Comparison of ENCODE assay signal across 22 cellular contexts in genomic region chr2:179571721-179572120, GRCh38.
"Had no signal": no experiment of that assay in that cellular context is flagged by ENCODE, and none has a peak within 500 bp of the region (broad histone marks: within the 10 kb centered on the region; RNA-seq: fewer than 3 reads in every experiment).

No MANE protein-coding gene starts in this region.

- H3K27me3 Mint-ChIP-seq: activated CD4-positive, alpha-beta T cell treated with anti-CD3 and anti-CD28 coated beads, Interleukin-2, amount 10 ng/mL, durations not matched to agents 7 days and 5 days; T-helper 17 cell had no signal

- H3K9me3 Mint-ChIP-seq: activated CD4-positive, alpha-beta T cell treated with anti-CD3 and anti-CD28 coated beads, Interleukin-2, amount 10 ng/mL, durations not matched to agents 7 days and 5 days; activated CD8-positive, alpha-beta T cell treated with anti-CD3 and anti-CD28 coated beads for 36 hours; activated naive CD4-positive, alpha-beta T cell treated with anti-CD3 and anti-CD28 coated beads, Interleukin-2, amount 50 U/mL, for 24 hours; activated T-helper 1 cell treated with anti-CD3 and anti-CD28 coated beads, Interleukin-12 subunit alpha, Interleukin-12 subunit beta, Interleukin-2, Interleukin-4 antibody, amounts not matched to agents 30 ng/mL and 10 ng/mL and 1 ng/mL, durations not matched to agents 14 hours and 24 hours and 36 hours had no signal

- H3K4me3 ChIP-seq: body of pancreas, heart right ventricle, spleen, tibial nerve had no signal

- H3K27me3 ChIP-seq: body of pancreas, heart right ventricle, spleen, tibial nerve had no signal

- H3K4me1 ChIP-seq: spleen had no signal

- FAIRE-seq: kidney, urothelium cell line had no signal

- H3K4me3 Mint-ChIP-seq: activated CD4-positive, alpha-beta T cell treated with anti-CD3 and anti-CD28 coated beads, Interleukin-2, amount 10 ng/mL, durations not matched to agents 7 days and 5 days; activated CD8-positive, alpha-beta T cell treated with anti-CD3 and anti-CD28 coated beads for 36 hours; activated naive CD4-positive, alpha-beta T cell treated with anti-CD3 and anti-CD28 coated beads, Interleukin-2, amount 50 U/mL, for 24 hours; activated T-helper 1 cell treated with anti-CD3 and anti-CD28 coated beads, Interleukin-12 subunit alpha, Interleukin-12 subunit beta, Interleukin-2, Interleukin-4 antibody, amounts not matched to agents 30 ng/mL and 10 ng/mL and 1 ng/mL, durations not matched to agents 14 hours and 24 hours and 36 hours; naive thymus-derived CD4-positive, alpha-beta T cell; neural crest cell; T-helper 17 cell had no signal

- H3K36me3 ChIP-seq: heart right ventricle, spleen, tibial nerve, WERI-Rb-1 had no signal

- H3K9me3 ChIP-seq: body of pancreas, heart right ventricle, spleen, tibial nerve had no signal

- H3K4me1 Mint-ChIP-seq: activated CD4-positive, alpha-beta T cell treated with anti-CD3 and anti-CD28 coated beads, Interleukin-2, amount 10 ng/mL, durations not matched to agents 7 days and 5 days; activated naive CD4-positive, alpha-beta T cell treated with anti-CD3 and anti-CD28 coated beads, Interleukin-2, amount 50 U/mL, for 24 hours; naive thymus-derived CD4-positive, alpha-beta T cell; neural crest cell; T-helper 17 cell had no signal

- DNase-seq: activated CD4-positive, alpha-beta T cell treated with anti-CD3 and anti-CD28 coated beads, Interleukin-2, amount 10 ng/mL, durations not matched to agents 7 days and 5 days; activated CD4-positive, CD25-positive, alpha-beta regulatory T cell treated with anti-CD3 and anti-CD28 coated beads, Interleukin-2, amount 50 U/mL, for 72 hours; activated CD8-positive, alpha-beta T cell treated with anti-CD3 and anti-CD28 coated beads for 36 hours; activated gamma-delta T cell; anterior cingulate cortex; body of pancreas; heart right ventricle; kidney; naive thymus-derived CD4-positive, alpha-beta T cell; occipital lobe; spleen; stimulated activated CD4-positive, alpha-beta T cell treated with anti-CD3 and anti-CD28 coated beads, Interleukin-4, amount 100 ng/mL, for 1 hour; stimulated activated naive CD8-positive, alpha-beta T cell treated with anti-CD3 and anti-CD28 coated beads, Interleukin-15, Interleukin-2, amounts not matched to agents 100 U/mL and 50 U/mL, for 24 hours; substantia nigra; SW 1271; T-helper 17 cell; WERI-Rb-1 had no signal

- H3K36me3 Mint-ChIP-seq: activated naive CD4-positive, alpha-beta T cell treated with anti-CD3 and anti-CD28 coated beads, Interleukin-2, amount 50 U/mL, for 24 hours; naive thymus-derived CD4-positive, alpha-beta T cell had no signal

- H3K27ac ChIP-seq: body of pancreas, heart right ventricle, spleen, WERI-Rb-1 had no signal

- H3K27ac Mint-ChIP-seq: activated CD4-positive, alpha-beta T cell treated with anti-CD3 and anti-CD28 coated beads, Interleukin-2, amount 10 ng/mL, durations not matched to agents 7 days and 5 days; activated CD8-positive, alpha-beta T cell treated with anti-CD3 and anti-CD28 coated beads for 36 hours; activated naive CD4-positive, alpha-beta T cell treated with anti-CD3 and anti-CD28 coated beads, Interleukin-2, amount 50 U/mL, for 24 hours; activated T-helper 1 cell treated with anti-CD3 and anti-CD28 coated beads, Interleukin-12 subunit alpha, Interleukin-12 subunit beta, Interleukin-2, Interleukin-4 antibody, amounts not matched to agents 30 ng/mL and 10 ng/mL and 1 ng/mL, durations not matched to agents 14 hours and 24 hours and 36 hours; naive thymus-derived CD4-positive, alpha-beta T cell; T-helper 17 cell had no signal

- ATAC-seq: activated CD8-positive, alpha-beta T cell treated with anti-CD3 and anti-CD28 coated beads for 36 hours; body of pancreas; naive thymus-derived CD4-positive, alpha-beta T cell; stimulated activated naive CD8-positive, alpha-beta T cell treated with anti-CD3 and anti-CD28 coated beads, Interleukin-15, Interleukin-2, amounts not matched to agents 100 U/mL and 50 U/mL, for 24 hours; T-helper 17 cell had no signal
